9 cellular contexts compared by ENCODE assay signal in genomic region chr4:116180056-116180690, GRCh38.
A peak's percentile ranks its signal among the peaks of the same experiment; 100 is the strongest.
DNase-seq lines count a peak whose midpoint lies in the region; ATAC-seq and TF ChIP-seq lines count a peak whose summit lies in the region.
"Had no signal": no experiment of that assay in that cellular context is flagged by ENCODE, and none has a peak within 500 bp of the region (broad histone marks: within the 10 kb centered on the region; RNA-seq: fewer than 3 reads in every experiment).

No MANE protein-coding gene starts in this region.

- no peaks in the 10 kb centered on the region for H3K9me3 Mint-ChIP-seq in MCF 10A (ENCODE audit: unreplicated experiment)

- H3K36me3 ChIP-seq in breast epithelium (no peaks in the 10 kb centered on the region), testis (ENCODE audit: low read depth, missing control alignments) (no peaks in the 10 kb centered on the region), mucosa of descending colon (ENCODE audit: low read depth) (no peaks in the 10 kb centered on the region)
- H3K36me3 ChIP-seq: BLaER1 treated with 17β-estradiol and CSF1 and Interleukin-3, amounts not matched to agents 10 nM and 100 nM had no signal

- POLR2A ChIA-PET in MCF 10A (lab: Yijun Ruan, JAX), result no interaction called here

- CTCF ChIA-PET in MCF 10A (lab: Yijun Ruan, JAX), result interaction anchor here (0.5 to 1.7 kb wide), 8 partner anchors 10 to 1426 kb away, joined by 3 to 8 read pairs (median 4); no protein-coding TSS in a partner anchor

- TF ChIP-seq CTCF in MCF 10A (IDR thresholded peaks at IDR 0.05; ENCODE audit: unreplicated experiment) (peak; percentile 52), breast epithelium (IDR thresholded peaks at IDR 0.05) (no peak), dorsolateral prefrontal cortex (IDR thresholded peaks at IDR 0.05 in 54 of 56, conservative IDR thresholded peaks at IDR 0.05 in 2 of 56; ENCODE audit: low read depth in 1 of 56, partially characterized antibody in 56 of 56) (peak; percentile 38 to 81 (median 62)), testis (IDR thresholded peaks at IDR 0.05) (peak in 2 of 3 experiments; percentile 9 to 24), mucosa of descending colon (IDR thresholded peaks at IDR 0.05) (no peak)

- H3K27ac ChIP-seq in breast epithelium, result no peak overlapping the region
- H3K27ac ChIP-seq in dorsolateral prefrontal cortex, result no peak overlapping the region
- no peak overlapping the region for H3K27ac ChIP-seq in testis
- H3K27ac ChIP-seq: BLaER1 treated with 17β-estradiol and CSF1 and Interleukin-3, amounts not matched to agents 10 nM and 100 nM had no signal

- no peak overlapping the region for H3K4me3 Mint-ChIP-seq in MCF 10A (ENCODE audit: unreplicated experiment)

- no peaks in the 10 kb centered on the region for H3K27me3 ChIP-seq in breast epithelium
- peaks cover 0 to 9% (median 0%) of the 10 kb centered on the region in 45 donors for H3K27me3 ChIP-seq in dorsolateral prefrontal cortex
- no peaks in the 10 kb centered on the region for H3K27me3 ChIP-seq in testis
- H3K27me3 ChIP-seq: BLaER1 treated with 17β-estradiol and CSF1 and Interleukin-3, amounts not matched to agents 10 nM and 100 nM had no signal

- no peak for TF ChIP-seq POLR2A in breast epithelium (IDR thresholded peaks at IDR 0.05)
- no peak for TF ChIP-seq POLR2A in testis (IDR thresholded peaks at IDR 0.05)

- intact Hi-C loops in MCF 10A (cut with micrococcal nuclease) (loop anchor here (1.0 to 5.0 kb wide), 5 partner anchors 123 to 1852 kb away; partner anchors contain the start of gene NDST3), breast epithelium (cut with DNase I; ENCODE audit: low total_unique reads) (no loop called here), dorsolateral prefrontal cortex (cut with DNase I) (no loop called here), testis (cut with DNase I; ENCODE audit: low total_unique reads) (no loop called here), mucosa of descending colon (cut with DNase I, micrococcal nuclease) (no loop called here)

- BruUV-seq in MCF 10A (replicated peaks; lab: Mats Ljungman, UMichigan), result no TSS peak

- H3K36me3 Mint-ChIP-seq in MCF 10A (ENCODE audit: insufficient read depth, unreplicated experiment), result no peaks in the 10 kb centered on the region

- H3K4me1 ChIP-seq in breast epithelium (no peaks in the 10 kb centered on the region), testis (no peaks in the 10 kb centered on the region), mucosa of descending colon (ENCODE audit: low read depth) (no peaks in the 10 kb centered on the region)
- H3K4me1 ChIP-seq: BLaER1 treated with 17β-estradiol and CSF1 and Interleukin-3, amounts not matched to agents 10 nM and 100 nM had no signal

- peaks cover 15% of the 10 kb centered on the region for H3K27me3 Mint-ChIP-seq in MCF 10A (ENCODE audit: insufficient read depth, unreplicated experiment)

- WGBS in testis, 2 donors, result 38 to 55% methylated on average over 2 of the region's 2 CpGs

- H3K27ac Mint-ChIP-seq in MCF 10A (ENCODE audit: low read depth, unreplicated experiment), result no peak overlapping the region

- no peaks in the 10 kb centered on the region for H3K4me1 Mint-ChIP-seq in MCF 10A (ENCODE audit: insufficient read depth, unreplicated experiment)

- no peak for ATAC-seq in GM21576 (IDR thresholded peaks at IDR 0.05; ENCODE audit: unreplicated experiment)
- ATAC-seq in HG02840 (IDR thresholded peaks at IDR 0.05; ENCODE audit: low FRiP score, unreplicated experiment), result no peak
- no peak for ATAC-seq in mucosa of descending colon

- H3K9me3 ChIP-seq in breast epithelium (no peaks in the 10 kb centered on the region), testis (no peaks in the 10 kb centered on the region), mucosa of descending colon (no peaks in the 10 kb centered on the region)
- H3K9me3 ChIP-seq: BLaER1 treated with 17β-estradiol and CSF1 and Interleukin-3, amounts not matched to agents 10 nM and 100 nM had no signal

- DNase-seq in MCF 10A (ENCODE audit: unreplicated experiment) (peak; percentile 46), breast epithelium (ENCODE audit: low spot score in 2 of 2) (no peak), NCI-H345 (lab: John Stamatoyannopoulos, UW) (peak; percentile 41), dorsolateral prefrontal cortex (no peak), testis (no peak), mucosa of descending colon (no peak)

- H3K4me3 ChIP-seq in breast epithelium, result no peak overlapping the region
- H3K4me3 ChIP-seq in dorsolateral prefrontal cortex, result peak overlapping the region in 47 of 59 donors; percentile 2 to 59 (median 36)
- no peak overlapping the region for H3K4me3 ChIP-seq in testis
- H3K4me3 ChIP-seq in mucosa of descending colon, result no peak overlapping the region
- H3K4me3 ChIP-seq: BLaER1 treated with 17β-estradiol and CSF1 and Interleukin-3, amounts not matched to agents 10 nM and 100 nM had no signal

Comparison
In these comparisons a context has a peak if more than half of its experiments do, and no peak if none do; other contexts are left out.
1. DNase-seq: peak in MCF 10A (single experiment) and NCI-H345 (single experiment); none in breast epithelium (0 of 2), dorsolateral prefrontal cortex (0 of 10), testis (single experiment) and mucosa of descending colon (0 of 3).
2. CTCF ChIP-seq: peak in MCF 10A (single experiment), dorsolateral prefrontal cortex (56 of 56) and testis (2 of 3); none in breast epithelium (0 of 3) and mucosa of descending colon (single experiment).
3. H3K4me3 ChIP-seq: peak in dorsolateral prefrontal cortex (47 of 59); none in breast epithelium (0 of 3), testis (0 of 2) and mucosa of descending colon (single experiment).